ENCODE assay signal across 9 cellular contexts in the genomic region with DNA sequence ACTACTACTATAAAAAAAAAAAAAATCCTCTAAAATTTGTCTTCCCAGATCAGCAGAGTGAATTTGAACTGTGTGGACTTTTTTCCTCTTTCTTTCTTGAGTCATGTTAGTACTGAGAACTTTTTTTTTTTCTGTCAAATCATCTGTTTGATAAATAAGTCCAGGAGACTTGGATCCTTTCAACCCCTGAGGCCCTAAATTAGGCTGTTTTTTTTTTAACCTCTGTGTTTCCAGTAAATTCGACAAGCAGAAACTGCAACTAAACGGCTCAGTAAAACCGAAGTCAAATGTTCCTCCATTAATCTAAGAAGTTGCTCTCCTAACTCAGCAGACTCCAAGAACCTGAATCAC. TPM values are rescaled to one million over a fixed set of nuclear protein-coding genes. Genes with fewer than 3 reads are reported as not detected.
DNase-seq lines count a peak whose midpoint lies in the region; ATAC-seq, FAIRE-seq and TF ChIP-seq lines count a peak whose summit lies in the region.
"Had no signal": no experiment of that assay in that cellular context is flagged by ENCODE, and none has a peak within 500 bp of the region (broad histone marks: within the 10 kb centered on the region; RNA-seq: fewer than 3 reads in every experiment).

No MANE protein-coding gene starts in this region.

- TF ChIP-seq CTCF in HepG2 (CRISPR knock-in tag; IDR thresholded peaks at IDR 0.05), result no peak

- FAIRE-seq in HepG2 (lab: Jason Lieb, UNC), result no peak

- POLR2A ChIA-PET in HepG2 (lab: Yijun Ruan, JAX), result interaction anchor here (0.8 to 3.0 kb wide), 2 partner anchors 106 to 117 kb away, joined by 3 to 16 read pairs; no protein-coding TSS in a partner anchor

- peaks cover 65% of the 10 kb centered on the region for H3K79me2 ChIP-seq in HepG2 (ENCODE audit: insufficient read depth, low read length)

- WGBS in HepG2 (ENCODE audit: low lambda C conversion rate), result 10% methylated on average over 3 of the region's 3 CpGs
- 0% methylated on average over 3 of the region's 3 CpGs for WGBS in thymus

- H3K4me2 ChIP-seq in HepG2 (ENCODE audit: low read depth, low read length), result peak overlapping the region; percentile 95

- intact Hi-C loops in HepG2 (cut with micrococcal nuclease; ENCODE audit: unreplicated experiment), result no loop called here

- H3K27ac ChIP-seq in HepG2 (ENCODE audit: extremely low read length, insufficient read depth, low read length), result peak overlapping the region; percentile 73
- peak overlapping the region; percentile 36 for H3K27ac ChIP-seq in thymus (ENCODE audit: low read depth)

- ATAC-seq in activated T-cell treated with anti-CD3 and anti-CD28 coated beads, Interleukin-2, amount 50 U/mL, for 4 hours, result no peak
- ATAC-seq in activated naive CD8-positive, alpha-beta T cell treated with anti-CD3 and anti-CD28 coated beads, Interleukin-2, amount 50 U/mL, for 24 hours, result no peak
- ATAC-seq in HepG2 (no peak), esophagus mucosa (no peak)

- peak overlapping the region; percentile 88 for H3K9ac ChIP-seq in HepG2 (ENCODE audit: insufficient read depth, low read depth, low read length)

- no peaks in the 10 kb centered on the region for H3K9me3 Mint-ChIP-seq in activated T-cell treated with anti-CD3 and anti-CD28 coated beads, Interleukin-2, amount 50 U/mL, for 4 hours
- H3K9me3 Mint-ChIP-seq in activated naive CD8-positive, alpha-beta T cell treated with anti-CD3 and anti-CD28 coated beads, Interleukin-2, amount 50 U/mL, for 24 hours, result no peaks in the 10 kb centered on the region

- TF ChIP-seq POLR2A in HepG2 (IDR thresholded peaks at IDR 0.05; ENCODE audit: insufficient read depth in 1 of 2, low read depth in 2 of 2, low read length in 2 of 2), result no peak

- CTCF ChIA-PET in HepG2 (lab: Yijun Ruan, JAX; ENCODE audit: low intra/inter-chr PET ratio, low total read pairs), result no interaction called here

- TF ChIP-seq EP300 in HepG2 (IDR thresholded peaks at IDR 0.05; ENCODE audit: low read depth in 2 of 2, low read length in 2 of 2) (no peak), HepG2 (CRISPR knock-in tag; IDR thresholded peaks at IDR 0.05; ENCODE audit: borderline replicate concordance) (no peak)

- H3K36me3 Mint-ChIP-seq in activated T-cell treated with anti-CD3 and anti-CD28 coated beads, Interleukin-2, amount 50 U/mL, for 4 hours (ENCODE audit: insufficient read depth), result peaks cover 26% of the 10 kb centered on the region
- peaks cover 41% of the 10 kb centered on the region for H3K36me3 Mint-ChIP-seq in activated naive CD8-positive, alpha-beta T cell treated with anti-CD3 and anti-CD28 coated beads, Interleukin-2, amount 50 U/mL, for 24 hours (ENCODE audit: low read depth)

- peak overlapping the region; percentile 82 for H3K27ac Mint-ChIP-seq in activated naive CD8-positive, alpha-beta T cell treated with anti-CD3 and anti-CD28 coated beads, Interleukin-2, amount 50 U/mL, for 24 hours

- no TSS peak for BruUV-seq in HepG2 (replicated peaks; lab: Mats Ljungman, UMichigan)

- H3K9me3 ChIP-seq in HepG2 (ENCODE audit: low read length), result no peaks in the 10 kb centered on the region
- H3K9me3 ChIP-seq in thymus (ENCODE audit: control insufficient read depth), result peaks cover 1% of the 10 kb centered on the region

- no peaks in the 10 kb centered on the region; a peak in 1 of 5 replicates for H3K27me3 ChIP-seq in HepG2 (ENCODE audit: control insufficient read depth in 1 of 2, insufficient read depth in 2 of 2, low read length in 2 of 2)
- H3K27me3 ChIP-seq in thymus (ENCODE audit: control insufficient read depth, insufficient read depth), result peaks cover 37% of the 10 kb centered on the region

- H3K4me1 ChIP-seq in HepG2 (ENCODE audit: insufficient read depth, low read length), result peaks cover 54% of the 10 kb centered on the region
- H3K4me1 ChIP-seq in thymus (ENCODE audit: control insufficient read depth, insufficient read depth, low read length), result peaks cover 18% of the 10 kb centered on the region

- DNase-seq in activated T-cell treated with anti-CD3 and anti-CD28 coated beads, Interleukin-2, amount 50 U/mL, for 4 hours, result no peak
- DNase-seq in activated T-cell treated with anti-CD3 and anti-CD28 coated beads for 4 hours, result no peak
- DNase-seq in activated naive CD8-positive, alpha-beta T cell treated with anti-CD3 and anti-CD28 coated beads, Interleukin-2, amount 50 U/mL, for 24 hours, result no peak
- no peak for DNase-seq in HepG2 (ENCODE audit: low spot score)
- no peak for DNase-seq in dedifferentiated amniotic fluid mesenchymal stem cell (ENCODE audit: extremely low spot score)
- DNase-seq in NCI-H128 (lab: John Stamatoyannopoulos, UW; ENCODE audit: unreplicated experiment), result no peak
- DNase-seq: NCI-H510A treated with DMSO at 0.1 percent for 48 hours had no signal

- in situ Hi-C loops in HepG2 (cut with HindIII; ENCODE audit: extremely low pct_ligation_motif_present, low pct_unique_long_range_greater_than_20kb), result loop anchor here (25.0 kb wide), 1 partner anchor 1501 kb away; a partner anchor contains a TSS

- H3K36me3 ChIP-seq in HepG2 (replicated peaks in 1 of 2; ENCODE audit: control insufficient read depth in 1 of 2, insufficient read depth in 2 of 2, low read length in 2 of 2), result peaks cover 2 to 22% of the 10 kb centered on the region in 2 experiments; a peak in 4 of 5 replicates
- no peaks in the 10 kb centered on the region for H3K36me3 ChIP-seq in thymus (ENCODE audit: control insufficient read depth, insufficient read depth)

- peaks cover 61% of the 10 kb centered on the region for H3K4me1 Mint-ChIP-seq in activated T-cell treated with anti-CD3 and anti-CD28 coated beads, Interleukin-2, amount 50 U/mL, for 4 hours (ENCODE audit: low read depth)
- H3K4me1 Mint-ChIP-seq in activated naive CD8-positive, alpha-beta T cell treated with anti-CD3 and anti-CD28 coated beads, Interleukin-2, amount 50 U/mL, for 24 hours, result peaks cover 61% of the 10 kb centered on the region

- no peaks in the 10 kb centered on the region for H3K27me3 Mint-ChIP-seq in activated T-cell treated with anti-CD3 and anti-CD28 coated beads, Interleukin-2, amount 50 U/mL, for 4 hours (ENCODE audit: low read depth)
- H3K27me3 Mint-ChIP-seq in activated naive CD8-positive, alpha-beta T cell treated with anti-CD3 and anti-CD28 coated beads, Interleukin-2, amount 50 U/mL, for 24 hours, result no peaks in the 10 kb centered on the region

- no peak for TF ChIP-seq RAD21 in HepG2 (CRISPR knock-in tag; IDR thresholded peaks at IDR 0.05)

- peaks cover 33% of the 10 kb centered on the region for H4K20me1 ChIP-seq in HepG2 (ENCODE audit: insufficient read depth, low read length)

- peak overlapping the region; percentile 91 for H3K4me3 Mint-ChIP-seq in activated T-cell treated with anti-CD3 and anti-CD28 coated beads, Interleukin-2, amount 50 U/mL, for 4 hours
- H3K4me3 Mint-ChIP-seq in activated naive CD8-positive, alpha-beta T cell treated with anti-CD3 and anti-CD28 coated beads, Interleukin-2, amount 50 U/mL, for 24 hours, result peak overlapping the region; percentile 90

- H2AFZ ChIP-seq in HepG2 (ENCODE audit: low read length), result no peak overlapping the region

- H3K4me3 ChIP-seq in HepG2 (replicated peaks in 1 of 3; ENCODE audit: insufficient read depth in 1 of 3, low read depth in 2 of 3, low read length in 3 of 3) (peak overlapping the region; percentile 11 to 97 (median 93)), thymus (ENCODE audit: low read length) (peak overlapping the region; percentile 28)

TF ChIP-seq in HepG2, 621 proteins besides CTCF, POLR2A, EP300 and RAD21 (continues in another document):
- no peak for TF ChIP-seq ZNF75D (CRISPR knock-in tag; IDR thresholded peaks at IDR 0.05; ENCODE audit: borderline replicate concordance)

RNA-seq across cellular contexts. Expression of a gene that starts 2.7 kb away (rescaled TPM):
- total RNA-seq in activated T-cell treated with anti-CD3 and anti-CD28 coated beads, Interleukin-2, amount 50 U/mL, for 4 hours, result 10 to 100 TPM; 20.8 to 29.2 (median 21.7) TPM
- total RNA-seq in HepG2 (2016; rRNA removed; fragmentation: Illumina TruSeq; extraction: Trizol) (19.3 and 21.8 TPM in 2 replicates), esophagus mucosa (22.1 TPM)
- total RNA-seq in HepG2 (2016; cell fraction: cytosol; rRNA removed; fragmentation: Illumina TruSeq; extraction: Trizol; ENCODE audit: low read depth), result 12.2 and 13.6 TPM in 2 replicates
- total RNA-seq in HepG2 (2016; cell fraction: insoluble cytoplasmic fraction; rRNA removed; fragmentation: Illumina TruSeq; extraction: Trizol), result 18.0 and 21.2 TPM in 2 replicates
- total RNA-seq in HepG2 (2016; cell fraction: membrane; rRNA removed; fragmentation: Illumina TruSeq; extraction: Trizol), result 15.3 and 19.2 TPM in 2 replicates
- 22.1 and 23.1 TPM in 2 replicates for total RNA-seq in HepG2 (2016; cell fraction: nucleus; rRNA removed; fragmentation: Illumina TruSeq; extraction: Trizol)
- polyA plus RNA-seq in HepG2 (2011; rRNA removed) (26.6 and 37.9 TPM in 2 replicates), thymus (54.3 TPM)
- polyA plus RNA-seq in HepG2 (2011; cell fraction: cytosol; rRNA removed), result 12.9 and 14.6 TPM in 2 replicates
- polyA plus RNA-seq in HepG2 (2011; cell fraction: nucleus; rRNA removed), result 26.9 and 27.5 TPM in 2 replicates
- 11.2 and 14.3 TPM in 2 replicates for polyA plus RNA-seq in HepG2 (2012)
- 8.6 and 13.3 TPM in 2 replicates for polyA plus RNA-seq in HepG2 (2016; cell fraction: cytosol; fragmentation: Illumina TruSeq; extraction: Trizol; ENCODE audit: low read depth)
- polyA plus RNA-seq in HepG2 (2016; cell fraction: insoluble cytoplasmic fraction; fragmentation: Illumina TruSeq; extraction: Trizol; ENCODE audit: low read depth), result 15.6 and 17.9 TPM in 2 replicates
- polyA plus RNA-seq in HepG2 (2016; cell fraction: membrane; fragmentation: Illumina TruSeq; extraction: Trizol; ENCODE audit: low read depth), result 9.4 and 12.4 TPM in 2 replicates
- polyA plus RNA-seq in HepG2 (2016; cell fraction: nucleus; fragmentation: Illumina TruSeq; extraction: Trizol; ENCODE audit: insufficient read depth, low read depth), result 41.0 and 46.6 TPM in 2 replicates
- 15.0 and 17.4 TPM in 2 replicates for polyA minus RNA-seq in HepG2 (2011; rRNA and poly(A)+ RNA removed; ENCODE audit: low replicate concordance)
- polyA minus RNA-seq in HepG2 (2011; cell fraction: cytosol; rRNA and poly(A)+ RNA removed), result 7.3 and 10.3 TPM in 2 replicates
- polyA minus RNA-seq in HepG2 (2011; cell fraction: nucleus; rRNA and poly(A)+ RNA removed), result 30.6 and 31.2 TPM in 2 replicates
